Comparison of ENCODE assay signal across 17 cellular contexts in the genomic region with DNA sequence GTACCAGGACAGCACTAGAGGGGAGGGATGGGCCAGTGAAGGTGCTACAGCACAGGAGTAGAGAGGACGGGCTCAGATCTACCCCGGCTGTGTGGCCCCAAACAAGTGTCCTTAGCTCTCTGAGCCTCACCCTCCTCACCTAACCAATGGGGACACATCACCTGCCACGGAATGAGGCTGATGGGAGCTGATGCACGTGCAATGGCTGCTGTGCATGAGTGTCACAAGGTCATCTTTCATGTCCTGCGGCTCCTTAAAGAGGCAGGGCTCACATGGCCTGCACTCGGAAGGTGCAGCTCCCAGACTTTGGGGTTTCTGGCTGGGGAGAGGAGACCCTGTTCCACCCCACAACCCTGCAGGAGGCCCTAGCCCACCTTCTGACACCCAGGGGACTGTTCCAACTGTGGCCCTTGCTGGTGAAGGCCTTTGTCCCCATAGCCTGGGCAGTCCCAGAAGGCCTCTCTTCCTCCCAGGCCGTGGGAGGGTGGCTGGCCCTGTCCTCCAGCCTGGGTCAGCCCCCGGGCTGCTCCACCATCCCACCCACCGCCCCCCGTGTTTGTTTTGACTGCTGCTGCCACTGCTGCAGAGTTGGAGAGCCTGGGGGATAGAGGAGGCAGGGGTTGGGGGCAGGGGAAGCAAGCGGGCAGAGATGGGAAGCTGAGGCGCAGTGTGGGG. TPM values are rescaled to one million over a fixed set of nuclear protein-coding genes. Genes with fewer than 3 reads are reported as not detected.
"Had no signal": no experiment of that assay in that cellular context is flagged by ENCODE, and none has a peak within 500 bp of the region (broad histone marks: within the 10 kb centered on the region; RNA-seq: fewer than 3 reads in every experiment).

No MANE protein-coding gene starts in this region.

- H3K4me3 ChIP-seq: SJCRH30 had no signal

- H3K9ac ChIP-seq: KMS-11 had no signal

- FAIRE-seq: HTR-8/SVneo had no signal

- H3K27me3 ChIP-seq: SJCRH30 had no signal

- H3K27ac ChIP-seq: HL-60, KMS-11, SJCRH30 had no signal

- ATAC-seq: SK-N-SH treated with all-trans-retinoic acid at 6 μM for 48 hours had no signal

- H3K36me3 ChIP-seq: SJCRH30 had no signal

- H3K4me2 ChIP-seq: KMS-11 had no signal

- H3K9me3 ChIP-seq: SJCRH30 had no signal

- DNase-seq: IMR-90, Kasumi-1, MM.1S, NCI-H1092 treated with DMSO at 0.1 percent for 48 hours, NCI-H1436, NCI-H187, NCI-H2081 treated with DMSO at 0.1 percent for 48 hours, NCI-H2171, NCI-H226, NCI-H446, NCI-H524 treated with DMSO at 0.1 percent for 48 hours, SJCRH30 had no signal

RNA-seq across cellular contexts. Expression of gene GAST, which starts 11.8 kb away (rescaled TPM):
- total RNA-seq: IMR-90, M059J, SJCRH30 had no signal
- polyA plus RNA-seq: IMR-90 had no signal
